20 cellular contexts compared by ENCODE assay signal in genomic region chr9:134152022-134152448, GRCh38. TPM values are rescaled to one million over a fixed set of nuclear protein-coding genes. Genes with fewer than 3 reads are reported as not detected.
DNase-seq lines count a peak whose midpoint lies in the region; ATAC-seq and TF ChIP-seq lines count a peak whose summit lies in the region.
"Had no signal": no experiment of that assay in that cellular context is flagged by ENCODE, and none has a peak within 500 bp of the region (broad histone marks: within the 10 kb centered on the region; RNA-seq: fewer than 3 reads in every experiment).

No MANE protein-coding gene starts in this region.

- H3K4me1 ChIP-seq in NT2/D1 (ENCODE audit: insufficient read depth, insufficient read length), result peaks cover 12% of the 10 kb centered on the region
- no peaks in the 10 kb centered on the region for H3K4me1 ChIP-seq in psoas muscle
- H3K4me1 ChIP-seq: HAP-1 had no signal

- H3K4me1 Mint-ChIP-seq in activated CD4-positive, alpha-beta T cell treated with anti-CD3 and anti-CD28 coated beads for 36 hours, result no peaks in the 10 kb centered on the region
- no peaks in the 10 kb centered on the region for H3K4me1 Mint-ChIP-seq in CD14-positive monocyte

- no peaks in the 10 kb centered on the region for H3K27me3 ChIP-seq in NT2/D1 (ENCODE audit: insufficient read depth, insufficient read length)
- H3K27me3 ChIP-seq in psoas muscle (ENCODE audit: insufficient read depth in 3 of 3, low read length in 2 of 3), result no peaks in the 10 kb centered on the region

- TF ChIP-seq CTCF in psoas muscle (IDR thresholded peaks at IDR 0.05) (no peak), CD14-positive monocyte (IDR thresholded peaks at IDR 0.05) (no peak)

- peak; percentile 15 to 46 (median 36) for ATAC-seq in psoas muscle
- ATAC-seq in activated CD4-positive, alpha-beta T cell treated with anti-CD3 and anti-CD28 coated beads for 36 hours, result no peak
- ATAC-seq: Panc1 had no signal

- H3K27ac Mint-ChIP-seq in activated CD4-positive, alpha-beta T cell treated with anti-CD3 and anti-CD28 coated beads for 36 hours, result no peak overlapping the region
- peak overlapping the region in 2 of 7 donors; percentile 8 to 14 for H3K27ac Mint-ChIP-seq in CD14-positive monocyte

- H3K4me3 ChIP-seq in NT2/D1 (ENCODE audit: insufficient read length, low read depth), result no peak overlapping the region
- H3K4me3 ChIP-seq in psoas muscle, result no peak overlapping the region
- H3K4me3 ChIP-seq: HAP-1 had no signal

- 32 to 69% (median 46%) methylated on average over 14 of the region's 14 CpGs for WGBS in psoas muscle, 3 donors

- H3K9ac ChIP-seq in NT2/D1 (ENCODE audit: insufficient read length, low read depth), result peak overlapping the region; percentile 21

- H3K36me3 ChIP-seq in NT2/D1 (ENCODE audit: insufficient read depth, insufficient read length, low read length) (peaks cover 98% of the 10 kb centered on the region), psoas muscle (ENCODE audit: insufficient read depth in 1 of 2, low read depth in 1 of 2) (peaks cover 13 to 100% of the 10 kb centered on the region in 2 donors)

- POLR2A ChIA-PET in activated CD4-positive, alpha-beta T cell treated with anti-CD3 and anti-CD28 coated beads for 36 hours (lab: Charles Lee), result interaction anchor here (0.6 kb wide), 1 partner anchor 9 kb away, joined by 6 read pairs; no protein-coding TSS in a partner anchor

- no peak overlapping the region for H3K27ac ChIP-seq in psoas muscle
- H3K27ac ChIP-seq: C4-2B had no signal

- CTCF ChIA-PET in activated CD4-positive, alpha-beta T cell treated with anti-CD3 and anti-CD28 coated beads for 36 hours (lab: Charles Lee), result interaction anchor here (0.7 kb wide), 1 partner anchor 327 kb away, joined by 3 read pairs; no protein-coding TSS in a partner anchor

- intact Hi-C loops in psoas muscle (cut with DNase I), result no loop called here
- intact Hi-C loops in activated CD4-positive, alpha-beta T cell treated with anti-CD3 and anti-CD28 coated beads for 36 hours (cut with DNase I, micrococcal nuclease), result no loop called here
- intact Hi-C loops in CD14-positive monocyte (cut with micrococcal nuclease), result no loop called here

- H3K9me3 ChIP-seq in NT2/D1 (ENCODE audit: insufficient read depth, low read length) (no peaks in the 10 kb centered on the region), psoas muscle (no peaks in the 10 kb centered on the region)
- H3K9me3 ChIP-seq: HAP-1 had no signal

- no peaks in the 10 kb centered on the region for H3K9me3 Mint-ChIP-seq in activated CD4-positive, alpha-beta T cell treated with anti-CD3 and anti-CD28 coated beads for 36 hours (ENCODE audit: low read depth)
- H3K9me3 Mint-ChIP-seq in CD14-positive monocyte, result no peaks in the 10 kb centered on the region

- no peak overlapping the region for H3K4me3 Mint-ChIP-seq in activated CD4-positive, alpha-beta T cell treated with anti-CD3 and anti-CD28 coated beads for 36 hours
- H3K4me3 Mint-ChIP-seq in CD14-positive monocyte, result no peak overlapping the region

- peaks cover 50% of the 10 kb centered on the region for H3K36me3 Mint-ChIP-seq in activated CD4-positive, alpha-beta T cell treated with anti-CD3 and anti-CD28 coated beads for 36 hours (ENCODE audit: low read depth)
- peaks cover 86 to 95% of the 10 kb centered on the region in 2 donors for H3K36me3 Mint-ChIP-seq in CD14-positive monocyte

- no peaks in the 10 kb centered on the region for H3K27me3 Mint-ChIP-seq in activated CD4-positive, alpha-beta T cell treated with anti-CD3 and anti-CD28 coated beads for 36 hours
- H3K27me3 Mint-ChIP-seq in CD14-positive monocyte (ENCODE audit: low read depth in 3 of 3), result no peaks in the 10 kb centered on the region

- DNase-seq in ELF-1 (ENCODE audit: low read depth, low spot score) (peak; percentile 75), NT2/D1 (ENCODE audit: low read depth, low spot score) (no peak), left kidney (ENCODE audit: low read depth, low spot score) (peak; percentile 94), psoas muscle (no peak), ecto neural progenitor cell (ENCODE audit: low spot score) (no peak), CD14-positive monocyte (ENCODE audit: low spot score) (no peak), LoVo (ENCODE audit: low spot score) (no peak)
- DNase-seq in activated CD4-positive, alpha-beta T cell treated with anti-CD3 and anti-CD28 coated beads for 36 hours, result no peak
- DNase-seq: DMS79, KBM-7, NCI-H1092 treated with DMSO at 0.1 percent for 48 hours, NCI-H146, NCI-H2029 treated with DMSO at 0.1 percent for 48 hours, NCI-H226, NCI-H510A treated with DMSO at 0.1 percent for 48 hours, NCI-H748 treated with DMSO at 0.1 percent for 48 hours had no signal

RNA-seq across cellular contexts. Expression of gene RNU6ATAC, which starts 12.3 kb away (rescaled TPM):
- total RNA-seq in psoas muscle, result 100 to 1,000 TPM in 2 of 4 donors, 10 to 100 TPM in 2; 13.1 to 120 (median 74.0) TPM
- polyA plus RNA-seq in psoas muscle (not detected), CD14-positive monocyte (not detected)
- 10 to 100 TPM in 1 of 2 experiments, not detected in 1; 45.7 TPM for total RNA-seq in activated CD4-positive, alpha-beta T cell treated with anti-CD3 and anti-CD28 coated beads for 36 hours
- total RNA-seq: SK-MEL-5 had no signal

RNA-seq across cellular contexts. Expression of gene WDR5, which starts 16.2 kb away (rescaled TPM):
- 10 to 100 TPM; 21.4 to 34.1 (median 29.6) TPM for total RNA-seq in psoas muscle
- polyA plus RNA-seq in psoas muscle (10 to 100 TPM; 23.2 to 52.0 (median 49.5) TPM), CD14-positive monocyte (10 to 100 TPM in 1 of 2 donors, 1 to 10 TPM in 1; 8.7 to 10.2 TPM)
- total RNA-seq in activated CD4-positive, alpha-beta T cell treated with anti-CD3 and anti-CD28 coated beads for 36 hours, result 10 to 100 TPM; 51.4 to 59.2 TPM

Comparison
In these comparisons a context has a peak if more than half of its experiments do, and no peak if none do; other contexts are left out.
1. DNase-seq: peak in ELF-1 (single experiment) and left kidney (single experiment); none in NT2/D1 (single experiment), psoas muscle (0 of 2), activated CD4-positive, alpha-beta T cell treated with anti-CD3 and anti-CD28 coated beads for 36 hours (single experiment), ecto neural progenitor cell (single experiment), CD14-positive monocyte (single experiment) and LoVo (single experiment).